Comparison of ENCODE assay signal across 8 cellular contexts in genomic region chr6:56671651-56672461, GRCh38. TPM values are rescaled to one million over a fixed set of nuclear protein-coding genes. Genes with fewer than 3 reads are reported as not detected.
DNase-seq lines count a peak whose midpoint lies in the region; ATAC-seq and TF ChIP-seq lines count a peak whose summit lies in the region.

No MANE protein-coding gene starts in this region.

- peaks cover 17% of the 10 kb centered on the region for H3K4me1 ChIP-seq in HEK293 (ENCODE audit: control insufficient read depth, insufficient read depth, low read length)
- H3K4me1 ChIP-seq in hepatocyte (ENCODE audit: insufficient read depth): peaks cover 30% of the 10 kb centered on the region

- H3K36me3 ChIP-seq in HEK293 (ENCODE audit: control insufficient read depth in 2 of 2, insufficient read depth in 1 of 2, low read length in 2 of 2) (no peaks in the 10 kb centered on the region; a peak in 1 of 3 replicates), hepatocyte (replicated peaks; ENCODE audit: insufficient read depth, low read depth) (no peaks in the 10 kb centered on the region), MG63 (no peaks in the 10 kb centered on the region)

- no peak overlapping the region for H2AFZ ChIP-seq in hepatocyte

- POLR2A ChIA-PET in HEK293 (lab: Yijun Ruan, JAX): no interaction called here

- DNase-seq in amygdala (lab: John Stamatoyannopoulos, UW) (peak in 55 of 56 donors; percentile 9 to 84 (median 60)), hepatocyte (ENCODE audit: low spot score) (peak; percentile 48), AML-193 (lab: John Stamatoyannopoulos, UW) (no peak), MG63 (no peak)

- H3K27ac ChIP-seq in HEK293 (ENCODE audit: extremely low read depth, low read depth, low read length) (no peak overlapping the region), hepatocyte (peak overlapping the region; percentile 88), skin epidermis (peak overlapping the region in 17 of 21 experiments; percentile 6 to 86 (median 41))

- H3K27me3 ChIP-seq in hepatocyte (no peaks in the 10 kb centered on the region), MG63 (no peaks in the 10 kb centered on the region)

- ATAC-seq in GM21367 (IDR thresholded peaks at IDR 0.05; ENCODE audit: unreplicated experiment): no peak
- ATAC-seq in HG02798 (IDR thresholded peaks at IDR 0.05; ENCODE audit: poor library complexity, unreplicated experiment): no peak

- H3K4me3 ChIP-seq in HEK293 (ENCODE audit: low read depth, low read length): no peak overlapping the region
- H3K4me3 ChIP-seq in hepatocyte: no peak overlapping the region
- H3K4me3 ChIP-seq in skin epidermis: no peak overlapping the region
- H3K4me3 ChIP-seq in MG63: no peak overlapping the region

- peaks cover 57% of the 10 kb centered on the region for H3K79me2 ChIP-seq in hepatocyte

- TF ChIP-seq CTCF in HEK293 (tag by site-specific recombination; IDR thresholded peaks at IDR 0.05): no peak
- TF ChIP-seq CTCF in hepatocyte (IDR thresholded peaks at IDR 0.05; ENCODE audit: poor library complexity): no peak

- WGBS in hepatocyte (ENCODE audit: low lambda C conversion rate, missing lambda C conversion rate): 54% methylated on average over 6 of the region's 6 CpGs

- H3K4me2 ChIP-seq in hepatocyte: peak overlapping the region; percentile 48

- no peaks in the 10 kb centered on the region for H3K9me2 ChIP-seq in hepatocyte (replicated peaks; ENCODE audit: insufficient read depth)

- H4K20me1 ChIP-seq in hepatocyte (ENCODE audit: insufficient read depth, poor library complexity, severe bottlenecking): no peaks in the 10 kb centered on the region

- H3K9me3 ChIP-seq in HEK293 (ENCODE audit: control insufficient read depth, insufficient read depth, low read depth, low read length) (no peaks in the 10 kb centered on the region), hepatocyte (ENCODE audit: low read depth) (no peaks in the 10 kb centered on the region), MG63 (no peaks in the 10 kb centered on the region)

- CTCF ChIA-PET in HEK293 (lab: Yijun Ruan, JAX): interaction anchor here (0.6 to 2.7 kb wide), 6 partner anchors 9 to 49 kb away, joined by 3 to 15 read pairs (median 3); no protein-coding TSS in a partner anchor

TF ChIP-seq in HEK293, 187 proteins besides CTCF, POLR2A, EP300 and RAD21:
- TF ChIP-seq ZBTB48 (tag by site-specific recombination; IDR thresholded peaks at IDR 0.05) (0 out of 2 replicates have a peak, but pooled peaks have one; percentile 13), ZNF624 (tag by site-specific recombination; IDR thresholded peaks at IDR 0.05) (no peak), SCRT2 (tag by site-specific recombination; IDR thresholded peaks at IDR 0.05) (peak; percentile 47)

RNA-seq across cellular contexts. Expression of gene DST, which starts 29.2 kb away (rescaled TPM):
- 369 and 396 TPM in 2 replicates for total RNA-seq in hepatocyte
- polyA plus RNA-seq in hepatocyte: 103 and 131 TPM in 2 replicates
- 16.7 and 19.7 TPM in 2 replicates for total RNA-seq in MG63 (2014; rRNA removed; shearing (Covaris generic); ENCODE audit: low replicate concordance)

Comparison
In these comparisons a context has a peak if more than half of its experiments do, and no peak if none do; other contexts are left out.
1. DNase-seq: peak in amygdala (55 of 56) and hepatocyte (single experiment); none in AML-193 (0 of 2) and MG63 (single experiment).
2. RNA of gene DST, which starts 29.2 kb away (total RNA-seq): 369 to 396 TPM in hepatocyte; 16.7 to 19.7 TPM in MG63; every median in the first group is over 10 times any median in the second.